ENCODE assay signal across 16 cellular contexts in the genomic region with DNA sequence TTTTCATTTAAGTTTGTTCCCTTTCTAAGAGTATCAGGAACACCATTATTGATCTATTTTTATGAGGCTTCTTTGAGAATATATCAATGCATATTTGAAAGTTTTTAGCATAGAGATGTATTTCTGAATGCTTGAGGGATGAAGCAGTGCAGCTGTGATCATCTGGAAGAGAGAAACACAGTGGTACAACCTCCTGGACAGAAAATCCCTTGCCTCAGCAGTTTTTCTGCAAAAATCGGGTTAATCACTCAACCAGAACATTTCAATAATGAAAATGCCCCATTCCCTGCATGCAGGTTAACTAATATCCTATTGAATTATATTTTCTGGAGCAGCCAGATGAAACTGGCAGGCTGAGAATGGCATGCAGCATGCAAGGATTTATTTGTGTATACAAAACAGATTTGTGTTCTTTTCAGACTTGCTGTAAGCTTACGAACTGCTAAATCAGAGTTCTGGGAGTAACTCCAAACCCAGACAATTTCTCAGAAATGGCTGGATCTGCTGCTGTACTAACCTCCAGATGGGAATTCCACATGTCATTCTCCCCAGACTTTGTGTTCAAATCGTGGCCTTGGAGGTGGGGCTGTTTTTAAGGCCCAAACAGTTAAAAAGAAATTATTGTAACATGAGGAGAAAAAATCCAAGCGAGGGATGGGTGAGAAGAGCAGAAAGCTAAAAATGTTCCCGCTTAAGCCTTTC. TPM values are rescaled to one million over a fixed set of nuclear protein-coding genes. Genes with fewer than 3 reads are reported as not detected.
DNase-seq lines count a peak whose midpoint lies in the region; ATAC-seq, FAIRE-seq and TF ChIP-seq lines count a peak whose summit lies in the region.
"Had no signal": no experiment of that assay in that cellular context is flagged by ENCODE, and none has a peak within 500 bp of the region (broad histone marks: within the 10 kb centered on the region; RNA-seq: fewer than 3 reads in every experiment).

No MANE protein-coding gene starts in this region.

- intact Hi-C loops in Right ventricle myocardium inferior (cut with DNase I) (no loop called here), cardiac septum (cut with DNase I) (no loop called here), aorta (cut with DNase I) (no loop called here)

- H3K36me3 ChIP-seq in aorta (ENCODE audit: control insufficient read depth in 1 of 2, insufficient read depth in 2 of 2, low read length in 1 of 2): no peaks in the 10 kb centered on the region

- H3K27me3 ChIP-seq in aorta (ENCODE audit: control insufficient read depth in 1 of 2, insufficient read depth in 2 of 2, low read length in 1 of 2): no peaks in the 10 kb centered on the region

- ATAC-seq in Right ventricle myocardium inferior: peak; percentile 87
- ATAC-seq in aorta (ENCODE audit: low FRiP score): peak; percentile 79
- ATAC-seq: activated CD4-positive, CD25-positive, alpha-beta regulatory T cell treated with anti-CD3 and anti-CD28 coated beads, Interleukin-2, amount 50 U/mL, for 24 hours had no signal

- no peak overlapping the region for H3K27ac ChIP-seq in aorta (ENCODE audit: low read depth in 1 of 2, low read length in 2 of 2)
- H3K27ac ChIP-seq: 22Rv1 had no signal

- TF ChIP-seq POLR2A in GM12892 (IDR thresholded peaks at IDR 0.05; ENCODE audit: low read depth, low read length): no peak

- H3K4me1 ChIP-seq in aorta (ENCODE audit: control insufficient read depth in 1 of 2, insufficient read depth in 2 of 2, low read length in 2 of 2): peaks cover 0 to 2% of the 10 kb centered on the region in 2 donors

- H3K9me3 ChIP-seq in aorta (ENCODE audit: control insufficient read depth, low read length): no peaks in the 10 kb centered on the region

- DNase-seq in Right ventricle myocardium inferior (ENCODE audit: missing footprints) (no peak), cardiac septum (ENCODE audit: low spot score) (no peak), fibroblast of the conjunctiva (ENCODE audit: low read depth) (peak; percentile 67), mucosa of gallbladder (ENCODE audit: low spot score) (peak; percentile 20), aorta (no peak), iPS-NIHi11 (ENCODE audit: low spot score) (no peak), kidney tubule cell (ENCODE audit: low spot score) (no peak), GM12892 (ENCODE audit: insufficient read length) (no peak)
- DNase-seq: activated CD8-positive, alpha-beta memory T cell treated with anti-CD3 and anti-CD28 coated beads, Interleukin-2, amount 50 U/mL, for 4 hours; Kasumi-1; NCI-H2029 treated with DMSO at 0.1 percent for 48 hours; NCI-H82; RPMI8226; stimulated activated naive CD4-positive, alpha-beta T cell had no signal

- no peak overlapping the region for H3K4me3 ChIP-seq in aorta (ENCODE audit: low read length in 2 of 2)

- no peak for FAIRE-seq in GM12892 (lab: Jason Lieb, UNC)

- 23 to 33% methylated on average over 5 of the region's 5 CpGs for WGBS in aorta, 2 donors

RNA-seq across cellular contexts. Expression of a gene that starts 39.1 kb away (rescaled TPM):
- total RNA-seq in Right ventricle myocardium inferior (9.3 TPM), cardiac septum (3.6 TPM), mucosa of gallbladder (12.2 TPM), aorta (10 to 100 TPM; 12.6 to 45.8 TPM)
- 10 to 100 TPM in 1 of 2 donors, 1 to 10 TPM in 1; 7.3 to 12.3 TPM for polyA plus RNA-seq in aorta
- 19.0 TPM for polyA plus RNA-seq in GM12892 (2012; ENCODE audit: missing spikeins)

Comparison
In these comparisons a context has a peak if more than half of its experiments do, and no peak if none do; other contexts are left out.
1. DNase-seq: peak in fibroblast of the conjunctiva (single experiment) and mucosa of gallbladder (single experiment); none in Right ventricle myocardium inferior (single experiment), cardiac septum (single experiment), aorta (0 of 2), iPS-NIHi11 (single experiment), kidney tubule cell (single experiment) and GM12892 (single experiment).